In the genomic region with DNA sequence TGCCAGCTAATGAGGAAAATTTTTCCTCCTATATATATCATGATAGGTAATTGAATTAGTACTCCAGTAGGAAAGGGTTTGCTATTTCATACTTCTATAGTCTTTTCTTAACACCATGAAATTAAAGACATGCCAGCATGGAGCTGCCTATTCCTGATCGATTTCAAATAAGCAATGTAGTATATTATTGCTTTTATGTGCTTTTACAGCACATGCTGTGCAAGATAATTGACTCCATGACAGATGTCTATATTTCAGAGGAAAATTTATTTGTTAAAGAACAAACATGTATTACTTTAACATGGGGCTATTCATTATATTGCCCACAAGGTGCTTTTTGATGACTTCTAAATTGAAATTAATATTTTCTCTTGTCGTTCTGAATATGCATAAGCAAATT, we compare ENCODE assay signal across 16 cellular contexts. TPM values are rescaled to one million over a fixed set of nuclear protein-coding genes. Genes with fewer than 3 reads are reported as not detected.
DNase-seq lines count a peak whose midpoint lies in the region; ATAC-seq and TF ChIP-seq lines count a peak whose summit lies in the region.
"Had no signal": no experiment of that assay in that cellular context is flagged by ENCODE, and none has a peak within 500 bp of the region (broad histone marks: within the 10 kb centered on the region; RNA-seq: fewer than 3 reads in every experiment).

No MANE protein-coding gene starts in this region.

- TF ChIP-seq CTCF in mammary epithelial cell (conservative IDR thresholded peaks at IDR 0.05 in 1 of 2, IDR thresholded peaks at IDR 0.05 in 1 of 2; ENCODE audit: extremely low read depth in 1 of 2, insufficient read depth in 1 of 2, low read depth in 1 of 2, low read length in 2 of 2), result no peak
- TF ChIP-seq CTCF in breast epithelium (IDR thresholded peaks at IDR 0.05), result no peak
- no peak for TF ChIP-seq CTCF in neural crest cell (conservative IDR thresholded peaks at IDR 0.05)

- no peaks in the 10 kb centered on the region for H4K20me1 ChIP-seq in mammary epithelial cell (ENCODE audit: insufficient read depth, low read length)

- H3K27me3 Mint-ChIP-seq in neural crest cell (ENCODE audit: low read depth), result peaks cover 12% of the 10 kb centered on the region

- 70% methylated on average over 2 of the region's 2 CpGs for WGBS in mammary epithelial cell (ENCODE audit: low coverage, missing lambda C conversion rate)

- no peak overlapping the region for H2AFZ ChIP-seq in mammary epithelial cell (ENCODE audit: low read depth, low read length)

- H3K27me3 ChIP-seq in mammary epithelial cell (ENCODE audit: insufficient read depth, low read length) (no peaks in the 10 kb centered on the region), breast epithelium (no peaks in the 10 kb centered on the region)
- H3K27me3 ChIP-seq: BE2C had no signal

- no peak overlapping the region for H3K9ac ChIP-seq in mammary epithelial cell (ENCODE audit: insufficient read depth, low read length)

- peaks cover 3% of the 10 kb centered on the region for H3K9me3 Mint-ChIP-seq in neural crest cell
- H3K9me3 Mint-ChIP-seq: CD8-positive, alpha-beta T cell had no signal

- H3K36me3 ChIP-seq in mammary epithelial cell (ENCODE audit: insufficient read depth, low read length) (no peaks in the 10 kb centered on the region), breast epithelium (no peaks in the 10 kb centered on the region)
- H3K36me3 ChIP-seq: BE2C had no signal

- intact Hi-C loops in mammary epithelial cell (cut with micrococcal nuclease), result no loop called here
- intact Hi-C loops in breast epithelium (cut with DNase I; ENCODE audit: low total_unique reads), result no loop called here

- BruUV-seq in mammary epithelial cell (replicated peaks; lab: Mats Ljungman, UMichigan), result no TSS peak

- dilution Hi-C loops in mammary epithelial cell (cut with HindIII; ENCODE audit: low sequenced_read_pairs), result no loop called here

- CTCF ChIA-PET in mammary epithelial cell (lab: Charles Lee; ENCODE audit: low non-redundant PET), result no interaction called here

- H3K9me3 ChIP-seq in mammary epithelial cell (replicated peaks; ENCODE audit: insufficient read depth, low read length) (no peaks in the 10 kb centered on the region), breast epithelium (no peaks in the 10 kb centered on the region)
- H3K9me3 ChIP-seq: A549, BE2C had no signal

- in situ Hi-C loops in mammary epithelial cell (cut with MboI; ENCODE audit: low sequenced_read_pairs in 2 of 2), result loop anchor here in 1 of 2 donors (25.0 kb wide), 1 partner anchor 163 kb away; no protein-coding TSS in a partner anchor

- no peak for ATAC-seq in HG02610 (IDR thresholded peaks at IDR 0.05; ENCODE audit: unreplicated experiment)
- ATAC-seq: A549; CD8-positive, alpha-beta T cell had no signal

- no peak for TF ChIP-seq POLR2A in breast epithelium (IDR thresholded peaks at IDR 0.05)

- peak overlapping the region; percentile 36 for H3K4me3 Mint-ChIP-seq in neural crest cell
- H3K4me3 Mint-ChIP-seq: CD8-positive, alpha-beta T cell had no signal

- H3K79me2 ChIP-seq in mammary epithelial cell (ENCODE audit: insufficient read depth, low read length), result peaks cover under 1% of the 10 kb centered on the region

- no peak overlapping the region for H3K4me2 ChIP-seq in mammary epithelial cell (ENCODE audit: insufficient read depth, low read depth, low read length)
- H3K4me2 ChIP-seq: A549 had no signal

- no peak overlapping the region for H3K27ac Mint-ChIP-seq in neural crest cell (ENCODE audit: unreplicated experiment)
- H3K27ac Mint-ChIP-seq: CD8-positive, alpha-beta T cell had no signal

- H3K27ac ChIP-seq in mammary epithelial cell (ENCODE audit: insufficient read depth, low read depth, low read length) (peak overlapping the region; percentile 73), breast epithelium (peak overlapping the region in 1 of 2 donors; percentile 32)
- H3K27ac ChIP-seq: A549, C4-2B had no signal

- H3K4me3 ChIP-seq in mammary epithelial cell (replicated peaks in 1 of 3; ENCODE audit: insufficient read depth in 1 of 3, low read depth in 2 of 3, low read length in 3 of 3) (no peak overlapping the region), breast epithelium (no peak overlapping the region)
- H3K4me3 ChIP-seq: A549 had no signal

- DNase-seq in mammary epithelial cell (no peak), breast epithelium (ENCODE audit: low spot score in 2 of 2) (no peak), NCI-H146 (lab: John Stamatoyannopoulos, UW) (peak; percentile 68), neural crest cell (ENCODE audit: low read depth, low spot score) (no peak), NCI-H2029 treated with DMSO at 0.1 percent for 48 hours (lab: John Stamatoyannopoulos, UW) (no peak)
- no peak for DNase-seq in stimulated activated CD4-positive, alpha-beta T cell treated with anti-CD3 and anti-CD28 coated beads, Interleukin-12 subunit alpha, Interleukin-12 subunit beta, amount 100 ng/mL, for 4 hours
- DNase-seq: BE2C; CD8-positive, alpha-beta T cell; DMS153; DMS79 treated with DMSO at 0.1 percent for 48 hours; EL; HCEC 1CT; IMR-90 had no signal

- H3K36me3 Mint-ChIP-seq in neural crest cell (ENCODE audit: low read depth), result no peaks in the 10 kb centered on the region

- H3K4me1 ChIP-seq in mammary epithelial cell (ENCODE audit: insufficient read depth, low read length), result peaks cover 24% of the 10 kb centered on the region
- H3K4me1 ChIP-seq in breast epithelium, result no peaks in the 10 kb centered on the region
- H3K4me1 ChIP-seq: BE2C had no signal

- H3K4me1 Mint-ChIP-seq in neural crest cell, result peaks cover 36% of the 10 kb centered on the region

RNA-seq across cellular contexts. Expression of gene PAM, which starts 4.7 kb away (rescaled TPM):
- total RNA-seq in mammary epithelial cell (100 to 1,000 TPM; 173 to 391 TPM), breast epithelium (100 to 1,000 TPM; 159 to 227 (median 193) TPM), neural crest cell (84.1 and 85.6 TPM in 2 replicates)
- 112 TPM for polyA plus RNA-seq in mammary epithelial cell
- 146 TPM for polyA minus RNA-seq in mammary epithelial cell
